In genomic region chr10:103451871-103452713, GRCh38 we compare ENCODE assay signal across 8 cellular contexts. TPM values are rescaled to one million over a fixed set of nuclear protein-coding genes. Genes with fewer than 3 reads are reported as not detected.
DNase-seq lines count a peak whose midpoint lies in the region; ATAC-seq, FAIRE-seq and TF ChIP-seq lines count a peak whose summit lies in the region.

Gene CALHM2, minus strand, starts transcription at chr10:103452370. Its CDS starts 2,429 bp downstream, at chr10:103449941.

- 21% methylated on average over 28 of the region's 43 CpGs for WGBS in A549 (ENCODE audit: missing lambda C conversion rate)
- WGBS in thymus: 1% methylated on average over 43 of the region's 43 CpGs

- peak within 1 kb of the TSS; percentile 38 for H3K4me3 Mint-ChIP-seq in osteocyte (ENCODE audit: unreplicated experiment)

- peaks cover 3% of the 10 kb centered on the region for H3K36me3 Mint-ChIP-seq in osteocyte (ENCODE audit: unreplicated experiment)

- H3K4me1 ChIP-seq in A549 (peaks cover 18% of the 10 kb centered on the region; the same call in 2 of the 3 replicates), thymus (ENCODE audit: control insufficient read depth, insufficient read depth, low read length) (peaks cover 7% of the 10 kb centered on the region)

- ATAC-seq in A549: peak; percentile 57 to 79
- ATAC-seq in GM18517 (IDR thresholded peaks at IDR 0.05; ENCODE audit: unreplicated experiment): peak; percentile 76
- peak; percentile 60 for ATAC-seq in HG03103 (IDR thresholded peaks at IDR 0.05; ENCODE audit: low read depth, unreplicated experiment)

- CTCF ChIA-PET in A549 (lab: Yijun Ruan, JAX) (interaction anchor here (0.5 to 1.7 kb wide), 5 partner anchors 29 to 109 kb away, joined by 3 to 6 read pairs (median 3); no protein-coding TSS in a partner anchor), RWPE1 (lab: Yijun Ruan, JAX) (interaction anchor here (0.6 to 1.8 kb wide), 4 partner anchors 33 to 604 kb away, joined by 3 to 6 read pairs (median 4); no protein-coding TSS in a partner anchor)

- H3K27me3 ChIP-seq in thymus (ENCODE audit: control insufficient read depth, insufficient read depth): no peaks in the 10 kb centered on the region

- POLR2A ChIA-PET in A549 (lab: Yijun Ruan, JAX) (no interaction called here), RWPE1 (lab: Yijun Ruan, JAX; ENCODE audit: low non-redundant PET) (no interaction called here)

- no peak for TF ChIP-seq RAD21 in A549 (conservative IDR thresholded peaks at IDR 0.05 in 1 of 2, IDR thresholded peaks at IDR 0.05 in 1 of 2)

- H3K27ac ChIP-seq in A549 (peak within 1 kb of the TSS; percentile 62 to 81), RWPE1 (peak within 1 kb of the TSS; percentile 69), thymus (ENCODE audit: low read depth) (peak within 1 kb of the TSS; percentile 43)

- peaks cover 15% of the 10 kb centered on the region for H3K36me3 ChIP-seq in thymus (ENCODE audit: control insufficient read depth, insufficient read depth)

- no peak for TF ChIP-seq POLR2A in A549 (IDR thresholded peaks at IDR 0.05; ENCODE audit: low read length)

- peak within 1 kb of the TSS; percentile 68 for H3K4me2 ChIP-seq in A549

- peak; percentile 31 to 61 for DNase-seq in A549 (ENCODE audit: low read depth in 1 of 2, low spot score in 1 of 2)
- DNase-seq in RWPE1 (ENCODE audit: low spot score): no peak
- peak in 3 of 4 experiments; percentile 22 to 48 (median 42) for DNase-seq in activated naive CD4-positive, alpha-beta T cell (lab: John Stamatoyannopoulos, UW)
- DNase-seq in frontal cortex (ENCODE audit: low spot score in 2 of 2): peak; percentile 70 to 76
- no peak for DNase-seq in osteocyte (ENCODE audit: extremely low spot score, unreplicated experiment)

- no peaks in the 10 kb centered on the region for H3K27me3 Mint-ChIP-seq in osteocyte (ENCODE audit: unreplicated experiment)

- H3K9me3 Mint-ChIP-seq in osteocyte (ENCODE audit: unreplicated experiment): no peaks in the 10 kb centered on the region

- H3K9me3 ChIP-seq in A549: no peaks in the 10 kb centered on the region
- H3K9me3 ChIP-seq in thymus (ENCODE audit: control insufficient read depth): no peaks in the 10 kb centered on the region

- H3K27ac Mint-ChIP-seq in osteocyte (ENCODE audit: unreplicated experiment): peak within 1 kb of the TSS; percentile 83

- no peak for FAIRE-seq in A549 (lab: Jason Lieb, UNC)
- FAIRE-seq in frontal cortex (lab: Jason Lieb, UNC): no peak

- TF ChIP-seq EP300 in A549 (IDR thresholded peaks at IDR 0.05): no peak

- H3K4me1 Mint-ChIP-seq in osteocyte (ENCODE audit: unreplicated experiment): peaks cover 35% of the 10 kb centered on the region

- H3K4me3 ChIP-seq in A549 (peak within 1 kb of the TSS; percentile 42), thymus (ENCODE audit: low read length) (peak within 1 kb of the TSS; percentile 53)

- TF ChIP-seq CTCF in A549 (IDR thresholded peaks at IDR 0.05) (no peak), RWPE1 (conservative IDR thresholded peaks at IDR 0.05; ENCODE audit: low read depth) (no peak), osteocyte (IDR thresholded peaks at IDR 0.05) (no peak)

TF ChIP-seq in A549, 52 proteins besides CTCF, POLR2A, EP300 and RAD21:
- TF ChIP-seq HMGXB4 (CRISPR knock-in tag; IDR thresholded peaks at IDR 0.05; ENCODE audit: borderline replicate concordance) (no peak), JUN (IDR thresholded peaks at IDR 0.05) (0 out of 5 replicates have a peak, but pooled peaks of 1 of the 2 experiments have one; percentile 40)

RNA-seq across cellular contexts. Expression of gene CALHM2, which starts in this region (rescaled TPM):
- polyA plus RNA-seq in A549 (2011; rRNA removed) (2.5 and 3.6 TPM in 2 replicates), A549 (2017; fragmentation: RNase III; extraction: RNeasy Plus Mini Kit Qiagen cat#74134 plus additional on column Dnase treatment) (1.9 to 2.7 TPM (median 2.6 TPM) in 3 replicates), thymus (13.8 TPM)
- polyA plus RNA-seq in A549 (2012; cell fraction: cytosol; rRNA removed): 2.4 and 3.0 TPM in 2 replicates
- polyA plus RNA-seq in A549 (2012; cell fraction: nucleus; rRNA removed): 3.1 and 3.8 TPM in 2 replicates
- polyA minus RNA-seq in A549 (2011; rRNA and poly(A)+ RNA removed): 3.4 and 4.1 TPM in 2 replicates
- total RNA-seq in frontal cortex (1.6 TPM), osteocyte (1.9 and 2.1 TPM in 2 replicates)

Comparison
In these comparisons a context has a peak if more than half of its experiments do, and no peak if none do; other contexts are left out.
1. DNase-seq: peak in A549 (2 of 2), activated naive CD4-positive, alpha-beta T cell (3 of 4) and frontal cortex (2 of 2); none in RWPE1 (single experiment) and osteocyte (single experiment).
2. Peak in every context shown above with its lines, with median percentiles within 50 percentile points of each other: ATAC-seq and H3K27ac ChIP-seq.